In genomic region chr11:131678658-131679340, GRCh38 we compare ENCODE assay signal across 25 cellular contexts.
"Had no signal": no experiment of that assay in that cellular context is flagged by ENCODE, and none has a peak within 500 bp of the region (broad histone marks: within the 10 kb centered on the region; RNA-seq: fewer than 3 reads in every experiment).

No MANE protein-coding gene starts in this region.

- H3K27me3 ChIP-seq: SJSA1 had no signal

- DNase-seq: IMR-90, Karpas-422, KG1, MG63, NCI-H1092, NCI-H1105 treated with DMSO at 0.1 percent for 48 hours, NCI-H1417 treated with DMSO at 0.1 percent for 48 hours, NCI-H146, NCI-H1694 treated with DMSO at 0.1 percent for 48 hours, NCI-H1930, NCI-H2081 treated with DMSO at 0.1 percent for 48 hours, NCI-H2171, NCI-H226, NCI-H446, NCI-H510A, NCI-H524 treated with DMSO at 0.1 percent for 48 hours, NCI-H69, NCI-H774, Right ventricle myocardium superior, RPMI8226, SIG-M5 had no signal

- ATAC-seq: HepG2 had no signal

- FAIRE-seq: HepG2, RCC 7860 had no signal

- H3K9me3 ChIP-seq: MG63, SJSA1 had no signal

- H3K27ac ChIP-seq: SJSA1, SK-N-MC had no signal

- H3K36me3 ChIP-seq: MG63, SJSA1 had no signal

- H3K4me3 ChIP-seq: MG63, SJSA1, SK-N-MC had no signal

- H3K4me1 ChIP-seq: SJSA1 had no signal
